Comparison of ENCODE assay signal across 28 cellular contexts in the genomic region with DNA sequence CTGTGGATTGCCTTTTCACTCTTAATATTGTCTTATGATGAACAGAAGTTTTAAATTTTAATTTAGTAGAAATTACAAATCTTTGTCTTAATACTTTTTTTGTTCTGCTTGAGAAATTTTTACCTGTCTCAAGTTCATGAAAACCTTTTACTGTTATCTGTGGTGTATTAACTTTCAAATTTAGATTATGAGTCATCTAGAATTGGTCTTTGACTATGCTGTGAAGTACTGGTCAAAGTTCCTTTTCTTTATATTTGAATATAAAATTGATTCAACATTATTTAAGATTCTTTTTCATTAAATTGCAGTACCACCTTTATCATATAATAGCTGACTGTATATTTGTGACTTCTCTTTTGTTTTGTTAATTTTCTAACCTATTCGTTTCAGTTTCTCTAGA.
"Had no signal": no experiment of that assay in that cellular context is flagged by ENCODE, and none has a peak within 500 bp of the region (broad histone marks: within the 10 kb centered on the region; RNA-seq: fewer than 3 reads in every experiment).

No MANE protein-coding gene starts in this region.

- H3K9ac ChIP-seq: neural progenitor cell had no signal

- H3K4me1 Mint-ChIP-seq: immature natural killer cell, natural killer cell, nephron progenitor cell, neural progenitor cell had no signal

- H3K4me3 ChIP-seq: left ventricle myocardium inferior, lung, neural progenitor cell, right atrium auricular region, right lobe of liver, stomach, testis, tibial artery, upper lobe of right lung had no signal

- H3K27ac Mint-ChIP-seq: immature natural killer cell; natural killer cell; nephron progenitor cell; neural progenitor cell; progenitor cell of endocrine pancreas; stimulated activated naive B cell treated with anti-CD40 and anti-IgM and Interleukin-4, amounts not matched to agents 10 μg/mL and 1 μg/mL and 100 μg/mL, for 72 hours had no signal

- H3K27me3 Mint-ChIP-seq: progenitor cell of endocrine pancreas; stimulated activated naive B cell treated with anti-CD40 and anti-IgM and Interleukin-4, amounts not matched to agents 10 μg/mL and 1 μg/mL and 100 μg/mL, for 72 hours had no signal

- H3K4me3 Mint-ChIP-seq: immature natural killer cell; mesothelial cell of epicardium; naive B cell; natural killer cell; nephron progenitor cell; neural progenitor cell; stimulated activated naive B cell treated with anti-CD40 and anti-IgM and Interleukin-4, amounts not matched to agents 10 μg/mL and 1 μg/mL and 100 μg/mL, for 72 hours had no signal

- H3K4me2 ChIP-seq: neural progenitor cell had no signal

- H3K4me1 ChIP-seq: left ventricle myocardium inferior, neural progenitor cell, right atrium auricular region, right lobe of liver, stomach, testis, tibial artery, upper lobe of right lung had no signal

- FAIRE-seq: urothelium cell line had no signal

- H3K36me3 ChIP-seq: left ventricle myocardium inferior, neural progenitor cell, neutrophil, right atrium auricular region, right lobe of liver, stomach, tibial artery, upper lobe of right lung had no signal

- DNase-seq: hypothalamus; immature natural killer cell; islet precursor cell; left ventricle myocardium inferior; mesendoderm; naive B cell; natural killer cell; nephron progenitor cell; occipital lobe; right lobe of liver; stimulated activated CD4-positive, alpha-beta T cell treated with anti-CD3 and anti-CD28 coated beads, Interleukin-12 subunit alpha, Interleukin-12 subunit beta, amount 100 ng/mL, for 4 hours; stimulated activated CD4-positive, alpha-beta T cell treated with anti-CD3 and anti-CD28 coated beads, Interleukin-15, amount 100 ng/mL, for 24 hours; stimulated activated CD4-positive, alpha-beta T cell treated with anti-CD3 and anti-CD28 coated beads, Interleukin-2, amount 100 ng/mL, for 24 hours; stimulated activated CD4-positive, alpha-beta T cell treated with anti-CD3 and anti-CD28 coated beads, Interleukin-4, amount 100 ng/mL, for 1 hour; stimulated activated naive B cell treated with anti-CD40 and anti-IgM and Interleukin-4, amounts not matched to agents 10 μg/mL and 1 μg/mL and 100 μg/mL, for 72 hours; stimulated activated naive CD8-positive, alpha-beta T cell treated with anti-CD3 and anti-CD28 coated beads, Interleukin-15, Interleukin-2, amounts not matched to agents 100 U/mL and 50 U/mL, for 24 hours; stomach; testis; tibial artery; trophoblast cell; upper lobe of right lung had no signal

- H2AFZ ChIP-seq: neural progenitor cell had no signal

- H3K36me3 Mint-ChIP-seq: immature natural killer cell, natural killer cell, neural progenitor cell had no signal

- H3K27me3 ChIP-seq: neural progenitor cell, neutrophil, right atrium auricular region, right lobe of liver, stomach, testis, tibial artery, upper lobe of right lung had no signal

- ATAC-seq: natural killer cell; stimulated activated naive B cell treated with anti-CD40 and anti-IgM and Interleukin-4, amounts not matched to agents 10 μg/mL and 1 μg/mL and 100 μg/mL, for 72 hours; stimulated activated naive CD8-positive, alpha-beta T cell treated with anti-CD3 and anti-CD28 coated beads, Interleukin-15, Interleukin-2, amounts not matched to agents 100 U/mL and 50 U/mL, for 24 hours; upper lobe of right lung had no signal

- H3K27ac ChIP-seq: left ventricle myocardium inferior, neural progenitor cell, neutrophil, right atrium auricular region, right lobe of liver, stomach, testis, tibial artery, upper lobe of right lung had no signal

- H3K9me3 ChIP-seq: neutrophil, right atrium auricular region, right lobe of liver, testis, tibial artery, upper lobe of right lung had no signal
